Comparison of ENCODE assay signal across 13 cellular contexts in genomic region chr18:79735071-79735980, GRCh38.
"Had no signal": no experiment of that assay in that cellular context is flagged by ENCODE, and none has a peak within 500 bp of the region (broad histone marks: within the 10 kb centered on the region; RNA-seq: fewer than 3 reads in every experiment).

No MANE protein-coding gene starts in this region.

- DNase-seq: effector memory CD4-positive, alpha-beta T cell; hippocampal formation; stimulated activated CD4-positive, alpha-beta T cell treated with anti-CD3 and anti-CD28 coated beads, Interleukin-15, amount 100 ng/mL, for 24 hours; stimulated activated CD4-positive, alpha-beta T cell treated with anti-CD3 and anti-CD28 coated beads, Interleukin-1b, Interleukin-23, amount 100 ng/mL, for 48 hours; stimulated activated CD4-positive, alpha-beta T cell treated with anti-CD3 and anti-CD28 coated beads, Interleukin-4, amount 100 ng/mL, for 24 hours; stimulated activated naive B cell treated with anti-CD40 and anti-IgM and Interleukin-4, amounts not matched to agents 10 μg/mL and 1 μg/mL and 100 μg/mL, for 72 hours; stimulated activated naive CD8-positive, alpha-beta T cell treated with anti-CD3 and anti-CD28 coated beads, Interleukin-15, amount 100 ng/mL, for 72 hours; testis had no signal

- H3K4me3 Mint-ChIP-seq: memory B cell; mesothelial cell of epicardium; nephron; stimulated activated naive B cell treated with anti-CD40 and anti-IgM and Interleukin-4, amounts not matched to agents 10 μg/mL and 1 μg/mL and 100 μg/mL, for 72 hours; stimulated activated naive CD8-positive, alpha-beta T cell treated with anti-CD3 and anti-CD28 coated beads, Interleukin-15, amount 100 ng/mL, for 72 hours had no signal

- H3K9me3 Mint-ChIP-seq: memory B cell; nephron; stimulated activated naive CD8-positive, alpha-beta T cell treated with anti-CD3 and anti-CD28 coated beads, Interleukin-15, amount 100 ng/mL, for 72 hours had no signal

- H3K4me1 Mint-ChIP-seq: memory B cell; mesothelial cell of epicardium; stimulated activated naive CD8-positive, alpha-beta T cell treated with anti-CD3 and anti-CD28 coated beads, Interleukin-15, amount 100 ng/mL, for 72 hours had no signal

- H3K27ac Mint-ChIP-seq: memory B cell; mesothelial cell of epicardium; nephron; stimulated activated naive B cell treated with anti-CD40 and anti-IgM and Interleukin-4, amounts not matched to agents 10 μg/mL and 1 μg/mL and 100 μg/mL, for 72 hours had no signal

- H3K27me3 Mint-ChIP-seq: memory B cell; stimulated activated naive B cell treated with anti-CD40 and anti-IgM and Interleukin-4, amounts not matched to agents 10 μg/mL and 1 μg/mL and 100 μg/mL, for 72 hours; stimulated activated naive CD8-positive, alpha-beta T cell treated with anti-CD3 and anti-CD28 coated beads, Interleukin-15, amount 100 ng/mL, for 72 hours had no signal

- ATAC-seq: esophagus mucosa; right cardiac atrium; stimulated activated naive B cell treated with anti-CD40 and anti-IgM and Interleukin-4, amounts not matched to agents 10 μg/mL and 1 μg/mL and 100 μg/mL, for 72 hours had no signal
